Comparison of ENCODE assay signal across 8 cellular contexts in the genomic region with DNA sequence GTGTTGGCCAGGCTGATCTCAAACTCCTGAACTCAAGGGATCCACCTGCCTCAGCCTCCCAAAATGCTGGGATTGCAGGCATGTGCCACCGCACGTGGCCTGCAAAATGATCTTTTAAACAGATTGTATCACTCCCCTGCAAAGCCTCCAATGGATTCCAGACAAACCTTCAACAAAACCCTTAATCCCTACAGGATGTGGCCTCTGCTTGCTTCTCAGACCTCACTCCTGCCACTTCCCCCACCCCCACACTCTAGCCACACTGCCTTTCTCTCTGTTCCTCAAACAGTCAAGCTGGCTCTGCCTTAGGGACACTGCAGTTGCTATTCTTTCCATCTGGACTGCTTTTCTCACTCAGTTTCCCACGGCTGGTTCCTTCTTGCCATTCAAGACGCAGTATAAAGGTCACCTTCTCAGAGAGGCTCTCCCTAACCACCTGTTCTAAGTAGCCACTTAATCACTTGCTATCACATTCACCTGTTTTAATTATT. TPM values are rescaled to one million over a fixed set of nuclear protein-coding genes. Genes with fewer than 3 reads are reported as not detected.
A peak's percentile ranks its signal among the peaks of the same experiment; 100 is the strongest.
DNase-seq lines count a peak whose midpoint lies in the region; ATAC-seq and TF ChIP-seq lines count a peak whose summit lies in the region.

No MANE protein-coding gene starts in this region.

- no peaks in the 10 kb centered on the region for H3K9me3 ChIP-seq in RWPE2 (ENCODE audit: severe bottlenecking)

- TF ChIP-seq CTCF in GM06990 (IDR thresholded peaks at IDR 0.05; ENCODE audit: insufficient read depth, low read length, poor library complexity, severe bottlenecking), result no peak
- no peak for TF ChIP-seq CTCF in RWPE2 (IDR thresholded peaks at IDR 0.05; ENCODE audit: poor library complexity, severe bottlenecking)

- peak; percentile 66 for ATAC-seq in HG02759 (IDR thresholded peaks at IDR 0.05; ENCODE audit: unreplicated experiment)
- ATAC-seq in RWPE2 (ENCODE audit: low read depth), result no peak
- ATAC-seq in esophagus mucosa, result no peak
- ATAC-seq in GM18873 (IDR thresholded peaks at IDR 0.05; ENCODE audit: low FRiP score, unreplicated experiment), result no peak
- no peak for ATAC-seq in GM21381 (IDR thresholded peaks at IDR 0.05; ENCODE audit: unreplicated experiment)

- no peaks in the 10 kb centered on the region for H3K36me3 ChIP-seq in GM06990 (ENCODE audit: control insufficient read depth, insufficient read depth, low read length)
- H3K36me3 ChIP-seq in RWPE2 (ENCODE audit: low read depth), result no peaks in the 10 kb centered on the region

- H3K27me3 ChIP-seq in GM06990 (replicated peaks; ENCODE audit: control insufficient read depth, insufficient read depth, low read length), result no peaks in the 10 kb centered on the region
- no peaks in the 10 kb centered on the region for H3K27me3 ChIP-seq in RWPE2 (ENCODE audit: insufficient read depth, poor library complexity, severe bottlenecking)

- H3K4me3 ChIP-seq in GM06990 (replicated peaks; ENCODE audit: low read depth, low read length), result no peak overlapping the region
- no peak overlapping the region for H3K4me3 ChIP-seq in RWPE2 (ENCODE audit: severe bottlenecking)

- DNase-seq in GM06990 (ENCODE audit: extremely low read depth, insufficient read length) (peak; percentile 49), RWPE2 (ENCODE audit: low spot score) (no peak), iPS-NIHi11 (ENCODE audit: low spot score) (peak; percentile 42), AG20443 (ENCODE audit: low spot score) (no peak)

- peaks cover 32% of the 10 kb centered on the region for H3K4me1 ChIP-seq in RWPE2 (ENCODE audit: insufficient read depth, poor library complexity, severe bottlenecking)

- peak overlapping the region; percentile 88 for H3K27ac ChIP-seq in RWPE2 (ENCODE audit: poor library complexity, severe bottlenecking)

RNA-seq across cellular contexts. Expression of a gene that starts 47.3 kb away (rescaled TPM):
- total RNA-seq in esophagus mucosa, result 293 TPM

RNA-seq across cellular contexts. Expression of a gene that starts 54.9 kb away (rescaled TPM):
- 125 TPM for total RNA-seq in esophagus mucosa

Comparison
In these comparisons a context has a peak if more than half of its experiments do, and no peak if none do; other contexts are left out.
1. DNase-seq: peak in GM06990 (single experiment) and iPS-NIHi11 (single experiment); none in RWPE2 (single experiment) and AG20443 (single experiment).